Comparison of ENCODE assay signal across 17 cellular contexts in the genomic region with DNA sequence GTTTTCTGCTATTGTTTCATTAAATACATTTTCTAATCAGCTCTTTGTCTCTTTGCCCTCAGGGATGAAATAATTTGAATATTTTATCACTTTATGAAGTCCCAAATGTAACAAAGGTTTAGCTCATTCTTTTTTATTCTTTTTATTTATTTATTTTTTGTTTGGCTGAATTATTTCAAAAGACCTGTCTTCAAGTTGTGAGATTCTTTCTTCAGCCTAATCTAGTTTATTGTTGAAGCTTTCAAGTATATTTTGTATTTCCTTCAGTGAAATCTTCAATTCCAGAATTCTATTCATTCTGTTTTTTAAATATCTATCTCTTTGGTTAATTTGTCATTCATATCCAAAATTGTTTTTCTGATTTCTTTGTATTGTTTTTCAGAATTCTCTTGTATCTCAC. TPM values are rescaled to one million over a fixed set of nuclear protein-coding genes. Genes with fewer than 3 reads are reported as not detected.
A peak's percentile ranks its signal among the peaks of the same experiment; 100 is the strongest.
DNase-seq lines count a peak whose midpoint lies in the region; ATAC-seq lines count a peak whose summit lies in the region.
"Had no signal": no experiment of that assay in that cellular context is flagged by ENCODE, and none has a peak within 500 bp of the region (broad histone marks: within the 10 kb centered on the region; RNA-seq: fewer than 3 reads in every experiment).

No MANE protein-coding gene starts in this region.

- peaks cover 54% of the 10 kb centered on the region for H3K36me3 Mint-ChIP-seq in activated CD4-positive, alpha-beta T cell treated with anti-CD3 and anti-CD28 coated beads for 36 hours (ENCODE audit: low read depth)
- peaks cover 73 to 84% of the 10 kb centered on the region in 2 donors for H3K36me3 Mint-ChIP-seq in CD4-positive, alpha-beta memory T cell
- H3K36me3 Mint-ChIP-seq in activated naive CD8-positive, alpha-beta T cell: peaks cover 37% of the 10 kb centered on the region
- peaks cover 24 to 89% (median 52%) of the 10 kb centered on the region in 3 donors for H3K36me3 Mint-ChIP-seq in naive thymus-derived CD8-positive, alpha-beta T cell

- CTCF ChIA-PET in activated CD4-positive, alpha-beta T cell treated with anti-CD3 and anti-CD28 coated beads for 36 hours (lab: Charles Lee): interaction anchor here (0.8 to 5.9 kb wide), 11 partner anchors 10 to 183 kb away, joined by 3 to 37 read pairs (median 5); partner anchors contain the start of gene LY9
- CTCF ChIA-PET in CD4-positive, alpha-beta memory T cell (lab: Charles Lee; ENCODE audit: partially characterized antibody): interaction anchor here (0.7 to 3.5 kb wide), 4 partner anchors 10 to 73 kb away, joined by 3 to 19 read pairs (median 10); partner anchors contain the start of gene LY9

- POLR2A ChIA-PET in activated CD4-positive, alpha-beta T cell treated with anti-CD3 and anti-CD28 coated beads for 36 hours (lab: Charles Lee): no interaction called here
- POLR2A ChIA-PET in CD4-positive, alpha-beta memory T cell (lab: Charles Lee; ENCODE audit: partially characterized antibody): interaction anchor here (6.5 kb wide), 1 partner anchor 10 kb away, joined by 52 read pairs; the partner anchor contains the start of gene LY9
- POLR2A ChIA-PET in naive thymus-derived CD8-positive, alpha-beta T cell (lab: Charles Lee): interaction anchor here (0.6 to 6.0 kb wide), 2 partner anchors 10 to 212 kb away, joined by 4 to 41 read pairs; partner anchors contain the start of gene LY9

- H3K4me3 ChIP-seq in CD4-positive, alpha-beta memory T cell (ENCODE audit: low read length in 2 of 2): no peak overlapping the region
- H3K4me3 ChIP-seq: MG63 had no signal

- no peaks in the 10 kb centered on the region for H3K27me3 Mint-ChIP-seq in activated CD4-positive, alpha-beta T cell treated with anti-CD3 and anti-CD28 coated beads for 36 hours
- H3K27me3 Mint-ChIP-seq in CD4-positive, alpha-beta memory T cell: no peaks in the 10 kb centered on the region
- H3K27me3 Mint-ChIP-seq in activated naive CD8-positive, alpha-beta T cell: no peaks in the 10 kb centered on the region
- H3K27me3 Mint-ChIP-seq in naive thymus-derived CD8-positive, alpha-beta T cell: no peaks in the 10 kb centered on the region

- no peak overlapping the region for H3K27ac ChIP-seq in CD4-positive, alpha-beta memory T cell (ENCODE audit: low read depth, low read length)
- H3K27ac ChIP-seq: 22Rv1, KMS-11 had no signal

- H3K9me3 Mint-ChIP-seq in activated CD4-positive, alpha-beta T cell treated with anti-CD3 and anti-CD28 coated beads for 36 hours (ENCODE audit: low read depth): peaks cover 15% of the 10 kb centered on the region
- H3K9me3 Mint-ChIP-seq in CD4-positive, alpha-beta memory T cell: peaks cover 0 to 19% (median 14%) of the 10 kb centered on the region in 8 donors
- H3K9me3 Mint-ChIP-seq in activated naive CD8-positive, alpha-beta T cell (ENCODE audit: low read depth): no peaks in the 10 kb centered on the region
- peaks cover 3 to 28% (median 19%) of the 10 kb centered on the region in 9 donors for H3K9me3 Mint-ChIP-seq in naive thymus-derived CD8-positive, alpha-beta T cell

- intact Hi-C loops in activated CD4-positive, alpha-beta T cell treated with anti-CD3 and anti-CD28 coated beads for 36 hours (cut with DNase I, micrococcal nuclease): loop anchor here in 1 of 2 experiments (1.0 kb wide), 1 partner anchor 8 kb away; no protein-coding TSS in a partner anchor
- intact Hi-C loops in CD4-positive, alpha-beta memory T cell (cut with micrococcal nuclease): no loop called here

- peaks cover 86% of the 10 kb centered on the region for H3K4me1 ChIP-seq in CD4-positive, alpha-beta memory T cell (ENCODE audit: insufficient read depth, low read length)

- peaks cover 21% of the 10 kb centered on the region for H3K36me3 ChIP-seq in CD4-positive, alpha-beta memory T cell (ENCODE audit: insufficient read depth, low read length)
- H3K36me3 ChIP-seq: MG63 had no signal

- H3K27me3 ChIP-seq in CD4-positive, alpha-beta memory T cell (ENCODE audit: insufficient read depth, low read length): no peaks in the 10 kb centered on the region
- H3K27me3 ChIP-seq: MG63 had no signal

- peaks cover 0 to 4% of the 10 kb centered on the region in 2 donors for H3K9me3 ChIP-seq in CD4-positive, alpha-beta memory T cell (ENCODE audit: control insufficient read depth in 1 of 2, low read length in 2 of 2)
- H3K9me3 ChIP-seq: MG63 had no signal

- H3K27ac Mint-ChIP-seq in activated CD4-positive, alpha-beta T cell treated with anti-CD3 and anti-CD28 coated beads for 36 hours: peak overlapping the region; percentile 74
- peak overlapping the region in 6 of 7 donors; percentile 43 to 93 (median 68) for H3K27ac Mint-ChIP-seq in CD4-positive, alpha-beta memory T cell
- peak overlapping the region; percentile 89 for H3K27ac Mint-ChIP-seq in activated naive CD8-positive, alpha-beta T cell
- peak overlapping the region in 8 of 10 donors; percentile 72 to 89 (median 78) for H3K27ac Mint-ChIP-seq in naive thymus-derived CD8-positive, alpha-beta T cell

- H3K4me1 Mint-ChIP-seq in activated CD4-positive, alpha-beta T cell treated with anti-CD3 and anti-CD28 coated beads for 36 hours: peaks cover 79% of the 10 kb centered on the region
- peaks cover 58 to 90% (median 74%) of the 10 kb centered on the region in 4 donors for H3K4me1 Mint-ChIP-seq in CD4-positive, alpha-beta memory T cell
- H3K4me1 Mint-ChIP-seq in activated naive CD8-positive, alpha-beta T cell (ENCODE audit: low read depth): peaks cover 83% of the 10 kb centered on the region
- peaks cover 42 to 89% (median 84%) of the 10 kb centered on the region in 4 donors for H3K4me1 Mint-ChIP-seq in naive thymus-derived CD8-positive, alpha-beta T cell
- H3K4me1 Mint-ChIP-seq: CD14-positive monocyte had no signal

- H3K4me3 Mint-ChIP-seq in activated CD4-positive, alpha-beta T cell treated with anti-CD3 and anti-CD28 coated beads for 36 hours: no peak overlapping the region
- peak overlapping the region in 4 of 8 donors; percentile 36 to 66 (median 44) for H3K4me3 Mint-ChIP-seq in CD4-positive, alpha-beta memory T cell
- peak overlapping the region; percentile 62 for H3K4me3 Mint-ChIP-seq in activated naive CD8-positive, alpha-beta T cell
- peak overlapping the region in 9 of 10 donors; percentile 27 to 77 (median 53) for H3K4me3 Mint-ChIP-seq in naive thymus-derived CD8-positive, alpha-beta T cell
- H3K4me3 Mint-ChIP-seq: CD14-positive monocyte had no signal

- DNase-seq in activated CD4-positive, alpha-beta T cell treated with anti-CD3 and anti-CD28 coated beads for 36 hours: no peak
- no peak for DNase-seq in activated CD4-positive, alpha-beta T cell treated with anti-CD3 and anti-CD28 coated beads, Interleukin-2, amount 50 U/mL, for 1 hour
- DNase-seq in CD4-positive, alpha-beta memory T cell: no peak
- no peak for DNase-seq in naive thymus-derived CD8-positive, alpha-beta T cell
- no peak for DNase-seq in A172 (ENCODE audit: low spot score)
- DNase-seq: MG63, NCI-H1092 treated with DMSO at 0.1 percent for 48 hours, NCI-H187, NCI-H446 treated with DMSO at 0.1 percent for 48 hours, NCI-H748 treated with DMSO at 0.1 percent for 48 hours had no signal

- no peak for ATAC-seq in activated CD4-positive, alpha-beta T cell treated with anti-CD3 and anti-CD28 coated beads for 36 hours
- ATAC-seq in naive thymus-derived CD8-positive, alpha-beta T cell: no peak
- ATAC-seq in GM18861 (IDR thresholded peaks at IDR 0.05; ENCODE audit: unreplicated experiment) (no peak), HG02678 (IDR thresholded peaks at IDR 0.05; ENCODE audit: unreplicated experiment) (no peak)

RNA-seq across cellular contexts. Expression of gene LY9, which starts 10.8 kb away (rescaled TPM):
- total RNA-seq in activated CD4-positive, alpha-beta T cell treated with anti-CD3 and anti-CD28 coated beads for 36 hours: 10 to 100 TPM in 1 of 2 experiments, 1 to 10 TPM in 1; 10.0 to 11.0 TPM
- 100 to 1,000 TPM; 131 to 136 TPM for total RNA-seq in CD4-positive, alpha-beta memory T cell
- 100 to 1,000 TPM; 163 to 211 TPM for polyA plus RNA-seq in CD4-positive, alpha-beta memory T cell
- total RNA-seq in naive thymus-derived CD8-positive, alpha-beta T cell: 100 to 1,000 TPM; 150 to 156 TPM
- polyA plus RNA-seq in naive thymus-derived CD8-positive, alpha-beta T cell: 100 to 1,000 TPM; 167 to 223 (median 189) TPM
- total RNA-seq in A172 (2014; rRNA removed; shearing (Covaris generic)): not detected in 2 replicates

RNA-seq across cellular contexts. Expression of gene CD244, which starts 55.9 kb away (rescaled TPM):
- under 1 TPM; 0.14 to 0.25 TPM for total RNA-seq in activated CD4-positive, alpha-beta T cell treated with anti-CD3 and anti-CD28 coated beads for 36 hours
- total RNA-seq in CD4-positive, alpha-beta memory T cell: not detected
- polyA plus RNA-seq in CD4-positive, alpha-beta memory T cell: under 1 TPM; 0.93 to 0.95 TPM
- total RNA-seq in naive thymus-derived CD8-positive, alpha-beta T cell: under 1 TPM; 0.62 to 0.66 TPM
- 10 to 100 TPM; 11.7 to 82.2 (median 16.1) TPM for polyA plus RNA-seq in naive thymus-derived CD8-positive, alpha-beta T cell
- not detected in 2 replicates for total RNA-seq in A172 (2014; rRNA removed; shearing (Covaris generic))
- total RNA-seq: Daoy had no signal

Comparison
In these comparisons a context has a peak if more than half of its experiments do, and no peak if none do; other contexts are left out.
1. RNA of gene LY9, which starts 10.8 kb away (total RNA-seq): 150 to 156 TPM in naive thymus-derived CD8-positive, alpha-beta T cell and 131 to 136 TPM in CD4-positive, alpha-beta memory T cell; 10.0 to 11.0 TPM in activated CD4-positive, alpha-beta T cell treated with anti-CD3 and anti-CD28 coated beads for 36 hours and not detected in A172; every median in the first group is over 10 times any median in the second.
2. Peak in every context shown above with its lines, with median percentiles within 50 percentile points of each other: H3K27ac Mint-ChIP-seq.